8 cellular contexts compared by ENCODE assay signal in the genomic region with DNA sequence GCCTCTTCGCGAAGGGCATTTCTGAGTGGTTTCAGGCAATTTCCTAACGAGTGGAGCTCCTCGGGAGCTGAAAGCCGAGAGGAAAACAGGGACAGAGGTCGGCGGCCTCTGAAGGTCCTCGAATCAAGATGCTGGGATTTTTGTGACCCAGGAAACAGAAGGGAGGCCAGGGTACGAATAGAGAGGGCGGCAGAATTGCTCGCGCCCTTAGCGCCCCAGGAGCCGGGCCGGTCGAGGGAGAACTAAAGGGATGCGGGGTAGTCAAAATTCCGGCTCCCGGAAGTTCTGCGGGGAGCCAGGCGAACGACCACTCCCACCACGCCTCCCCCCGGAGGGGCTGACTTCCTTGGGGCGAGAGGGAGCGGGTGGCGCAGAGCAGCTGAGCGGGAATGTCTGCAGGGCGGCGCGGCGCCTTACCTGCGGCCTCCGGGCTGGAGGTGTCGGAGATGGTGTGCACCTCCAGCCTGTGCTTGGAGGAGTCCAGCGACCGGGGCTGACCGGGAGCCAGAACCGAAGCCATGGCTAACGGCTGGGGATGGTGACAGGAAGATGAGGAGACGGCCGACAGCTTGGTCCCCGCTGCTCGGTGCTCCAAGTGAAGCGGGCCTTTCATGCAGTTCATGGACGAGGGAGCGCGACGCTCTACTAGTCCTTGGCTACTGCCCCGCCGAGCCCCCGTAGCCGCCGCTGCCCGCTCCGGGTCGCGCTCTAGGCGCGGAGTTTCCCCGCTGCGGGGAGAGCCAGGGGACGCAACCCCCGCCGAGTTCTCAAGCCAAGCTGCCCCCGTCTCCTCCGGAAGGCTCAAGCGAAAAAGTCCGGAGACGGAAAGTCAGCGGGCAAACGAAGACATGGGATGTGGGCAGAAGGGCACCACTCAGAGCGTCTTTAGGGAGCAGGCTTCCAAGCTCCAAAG. TPM values are rescaled to one million over a fixed set of nuclear protein-coding genes. Genes with fewer than 3 reads are reported as not detected.
DNase-seq lines count a peak whose midpoint lies in the region; ATAC-seq and TF ChIP-seq lines count a peak whose summit lies in the region.

No MANE protein-coding gene starts in this region.

- H3K27ac ChIP-seq in heart right ventricle, result no peak overlapping the region

- intact Hi-C loops in heart right ventricle (cut with DNase I), result loop anchor here in 1 of 10 donors (10.0 kb wide), 1 partner anchor 663 kb away; no protein-coding TSS in a partner anchor

- H3K9ac ChIP-seq in skeletal muscle satellite cell (ENCODE audit: low read depth, low read length), result peak overlapping the region; percentile 81

- 2% methylated on average over 73 of the region's 73 CpGs for WGBS in heart right ventricle, 2 donors

- peaks cover 47 to 100% (median 100%) of the 10 kb centered on the region in 7 donors for H3K27me3 ChIP-seq in heart right ventricle
- H3K27me3 ChIP-seq in skeletal muscle satellite cell (ENCODE audit: control insufficient read depth, insufficient read depth, low read length), result no peaks in the 10 kb centered on the region

- peak overlapping the region; percentile 92 for H3K4me2 ChIP-seq in skeletal muscle satellite cell (ENCODE audit: low read length)

- H3K4me1 ChIP-seq in heart right ventricle (peaks cover 0 to 38% (median 29%) of the 10 kb centered on the region in 9 donors), skeletal muscle satellite cell (ENCODE audit: control insufficient read depth, insufficient read depth, low read length) (peaks cover 25% of the 10 kb centered on the region)

- H3K4me3 ChIP-seq in WI38 (ENCODE audit: low read depth, low read length) (peak overlapping the region; percentile 59), heart right ventricle (peak overlapping the region in 9 of 10 donors; percentile 18 to 49 (median 42)), skeletal muscle satellite cell (ENCODE audit: low read length) (peak overlapping the region; percentile 78)

- ATAC-seq in HG03066 (IDR thresholded peaks at IDR 0.05; ENCODE audit: low read depth, unreplicated experiment), result peak; percentile 8
- peak in 2 of 8 donors; percentile 8 to 28 for ATAC-seq in heart right ventricle
- no peak for ATAC-seq in HG03045 (IDR thresholded peaks at IDR 0.05; ENCODE audit: unreplicated experiment)
- ATAC-seq in GM21825 (IDR thresholded peaks at IDR 0.05; ENCODE audit: unreplicated experiment), result no peak

- H3K9me3 ChIP-seq in heart right ventricle, result no peaks in the 10 kb centered on the region
- no peaks in the 10 kb centered on the region for H3K9me3 ChIP-seq in skeletal muscle satellite cell (replicated peaks; ENCODE audit: low read length)

- no peak for TF ChIP-seq CTCF in WI38 (IDR thresholded peaks at IDR 0.05; ENCODE audit: low read depth, low read length)
- TF ChIP-seq CTCF in heart right ventricle (IDR thresholded peaks at IDR 0.05), result no peak

- H3K36me3 ChIP-seq in heart right ventricle (no peaks in the 10 kb centered on the region), skeletal muscle satellite cell (ENCODE audit: insufficient read depth, low read length) (peaks cover 28% of the 10 kb centered on the region)

- DNase-seq in heart right ventricle (no peak), cerebellar nuclear complex (lab: John Stamatoyannopoulos, UW) (no peak)
- DNase-seq in stimulated activated naive CD4-positive, alpha-beta T cell treated with Interleukin-2 at 50 U/mL for 16 hours (lab: John Stamatoyannopoulos, UW), result no peak

RNA-seq across cellular contexts. Expression of a gene that starts 0.8 kb away (rescaled TPM):
- total RNA-seq in heart right ventricle, result under 1 TPM in 2 of 10 donors, not detected in 8; 0.10 to 0.57 TPM
- under 1 TPM in 1 of 2 donors, not detected in 1; 0.04 TPM for polyA plus RNA-seq in heart right ventricle
- 1.0 and 7.6 TPM in 2 replicates for total RNA-seq in skeletal muscle satellite cell (2012; rRNA removed)
